In genomic region chr13:100550433-100550832, GRCh38 we compare ENCODE assay signal across 11 cellular contexts. TPM values are rescaled to one million over a fixed set of nuclear protein-coding genes. Genes with fewer than 3 reads are reported as not detected.
A peak's percentile ranks its signal among the peaks of the same experiment; 100 is the strongest.
DNase-seq lines count a peak whose midpoint lies in the region; ATAC-seq and TF ChIP-seq lines count a peak whose summit lies in the region.
"Had no signal": no experiment of that assay in that cellular context is flagged by ENCODE, and none has a peak within 500 bp of the region (broad histone marks: within the 10 kb centered on the region; RNA-seq: fewer than 3 reads in every experiment).

No MANE protein-coding gene starts in this region.

- peak; percentile 60 for DNase-seq in MG63
- DNase-seq in esophagus squamous epithelium (lab: John Stamatoyannopoulos, UW): no peak
- DNase-seq in mucosa of descending colon: peak in 1 of 3 donors; percentile 32
- DNase-seq in testis: peak; percentile 72
- no peak for DNase-seq in stimulated activated naive CD8-positive, alpha-beta T cell treated with anti-CD3 and anti-CD28 coated beads, Interleukin-15, amount 100 ng/mL, for 72 hours
- DNase-seq in effector CD4-positive, alpha-beta T cell: no peak
- DNase-seq: WERI-Rb-1 had no signal

- no peaks in the 10 kb centered on the region for H3K9me3 ChIP-seq in MG63
- no peaks in the 10 kb centered on the region for H3K9me3 ChIP-seq in esophagus squamous epithelium
- no peaks in the 10 kb centered on the region for H3K9me3 ChIP-seq in mucosa of descending colon
- H3K9me3 ChIP-seq in testis: no peaks in the 10 kb centered on the region

- no peaks in the 10 kb centered on the region for H3K9me3 Mint-ChIP-seq in stimulated activated naive CD8-positive, alpha-beta T cell treated with anti-CD3 and anti-CD28 coated beads, Interleukin-15, amount 100 ng/mL, for 72 hours
- H3K9me3 Mint-ChIP-seq: activated naive CD4-positive, alpha-beta T cell treated with anti-CD3 and anti-CD28 coated beads, Interleukin-2, amount 50 U/mL, for 72 hours had no signal

- TF ChIP-seq CTCF in esophagus squamous epithelium (IDR thresholded peaks at IDR 0.05): no peak
- TF ChIP-seq CTCF in mucosa of descending colon (IDR thresholded peaks at IDR 0.05): no peak
- TF ChIP-seq CTCF in testis (IDR thresholded peaks at IDR 0.05): no peak

- H3K4me1 Mint-ChIP-seq in stimulated activated naive CD8-positive, alpha-beta T cell treated with anti-CD3 and anti-CD28 coated beads, Interleukin-15, amount 100 ng/mL, for 72 hours: no peaks in the 10 kb centered on the region

- H3K36me3 ChIP-seq in MG63 (no peaks in the 10 kb centered on the region), esophagus squamous epithelium (no peaks in the 10 kb centered on the region), mucosa of descending colon (ENCODE audit: low read depth) (no peaks in the 10 kb centered on the region), testis (ENCODE audit: low read depth, missing control alignments) (no peaks in the 10 kb centered on the region)
- H3K36me3 ChIP-seq: WERI-Rb-1 had no signal

- no peaks in the 10 kb centered on the region for H3K27me3 ChIP-seq in MG63
- no peaks in the 10 kb centered on the region for H3K27me3 ChIP-seq in esophagus squamous epithelium
- no peaks in the 10 kb centered on the region for H3K27me3 ChIP-seq in testis

- H3K27ac ChIP-seq in esophagus squamous epithelium (peak overlapping the region; percentile 33 to 67 (median 49)), testis (peak overlapping the region; percentile 64 to 85)
- H3K27ac ChIP-seq: parathyroid adenoma, WERI-Rb-1 had no signal

- intact Hi-C loops in esophagus squamous epithelium (cut with DNase I): no loop called here
- intact Hi-C loops in mucosa of descending colon (cut with DNase I, micrococcal nuclease): no loop called here
- intact Hi-C loops in testis (cut with DNase I; ENCODE audit: low total_unique reads): no loop called here

- no peak overlapping the region for H3K27ac Mint-ChIP-seq in stimulated activated naive CD8-positive, alpha-beta T cell treated with anti-CD3 and anti-CD28 coated beads, Interleukin-15, amount 100 ng/mL, for 72 hours
- H3K27ac Mint-ChIP-seq: activated naive CD4-positive, alpha-beta T cell treated with anti-CD3 and anti-CD28 coated beads, Interleukin-2, amount 50 U/mL, for 72 hours had no signal

- H3K27me3 Mint-ChIP-seq in stimulated activated naive CD8-positive, alpha-beta T cell treated with anti-CD3 and anti-CD28 coated beads, Interleukin-15, amount 100 ng/mL, for 72 hours: no peaks in the 10 kb centered on the region

- peaks cover 11 to 40% (median 24%) of the 10 kb centered on the region in 3 donors for H3K4me1 ChIP-seq in esophagus squamous epithelium
- no peaks in the 10 kb centered on the region for H3K4me1 ChIP-seq in mucosa of descending colon (ENCODE audit: low read depth)
- peaks cover 14% of the 10 kb centered on the region for H3K4me1 ChIP-seq in testis
- H3K4me1 ChIP-seq: parathyroid adenoma had no signal

- H3K4me3 ChIP-seq in MG63: no peak overlapping the region; the same call in 1 of the 2 replicates
- H3K4me3 ChIP-seq in esophagus squamous epithelium: peak overlapping the region in 1 of 4 donors; percentile 45
- no peak overlapping the region for H3K4me3 ChIP-seq in mucosa of descending colon
- H3K4me3 ChIP-seq in testis: no peak overlapping the region

- ATAC-seq in mucosa of descending colon (peak; percentile 23), HG03135 (IDR thresholded peaks at IDR 0.05; ENCODE audit: unreplicated experiment) (no peak), HG03521 (IDR thresholded peaks at IDR 0.05; ENCODE audit: unreplicated experiment) (no peak)
- ATAC-seq in stimulated activated naive CD8-positive, alpha-beta T cell treated with anti-CD3 and anti-CD28 coated beads, Interleukin-15, amount 100 ng/mL, for 72 hours: no peak
- ATAC-seq: activated naive CD4-positive, alpha-beta T cell treated with anti-CD3 and anti-CD28 coated beads, Interleukin-2, amount 50 U/mL, for 72 hours had no signal

- 61 to 84% methylated on average over 9 to 10 of the region's 11 CpGs for WGBS in esophagus squamous epithelium, 2 donors
- 48 to 56% methylated on average over 11 of the region's 11 CpGs for WGBS in testis, 2 donors

- TF ChIP-seq POLR2A in esophagus squamous epithelium (IDR thresholded peaks at IDR 0.05): no peak
- no peak for TF ChIP-seq POLR2A in testis (IDR thresholded peaks at IDR 0.05)

- H3K4me3 Mint-ChIP-seq in stimulated activated naive CD8-positive, alpha-beta T cell treated with anti-CD3 and anti-CD28 coated beads, Interleukin-15, amount 100 ng/mL, for 72 hours: no peak overlapping the region

RNA-seq across cellular contexts. Expression of gene GGACT, which starts 38.2 kb away (rescaled TPM):
- 0.76 and 4.9 TPM in 2 replicates for total RNA-seq in MG63 (2014; rRNA removed; shearing (Covaris generic); ENCODE audit: low replicate concordance)
- 1 to 10 TPM in 3 of 4 donors, under 1 TPM in 1; 0.75 to 5.1 (median 2.0) TPM for total RNA-seq in esophagus squamous epithelium
- 1 to 10 TPM; 4.8 to 9.2 (median 7.8) TPM for total RNA-seq in mucosa of descending colon
- 10 to 100 TPM; 18.9 to 30.0 TPM for total RNA-seq in testis
- 9.8 TPM for polyA plus RNA-seq in testis (ENCODE audit: insufficient read depth, low read depth, low replicate concordance)

Comparison
In these comparisons a context has a peak if more than half of its experiments do, and no peak if none do; other contexts are left out.
1. DNase-seq: peak in MG63 (single experiment) and testis (single experiment); none in esophagus squamous epithelium (single experiment), stimulated activated naive CD8-positive, alpha-beta T cell treated with anti-CD3 and anti-CD28 coated beads, Interleukin-15, amount 100 ng/mL, for 72 hours (0 of 2) and effector CD4-positive, alpha-beta T cell (single experiment).